ENCODE assay signal across 1 cellular context in the genomic region with DNA sequence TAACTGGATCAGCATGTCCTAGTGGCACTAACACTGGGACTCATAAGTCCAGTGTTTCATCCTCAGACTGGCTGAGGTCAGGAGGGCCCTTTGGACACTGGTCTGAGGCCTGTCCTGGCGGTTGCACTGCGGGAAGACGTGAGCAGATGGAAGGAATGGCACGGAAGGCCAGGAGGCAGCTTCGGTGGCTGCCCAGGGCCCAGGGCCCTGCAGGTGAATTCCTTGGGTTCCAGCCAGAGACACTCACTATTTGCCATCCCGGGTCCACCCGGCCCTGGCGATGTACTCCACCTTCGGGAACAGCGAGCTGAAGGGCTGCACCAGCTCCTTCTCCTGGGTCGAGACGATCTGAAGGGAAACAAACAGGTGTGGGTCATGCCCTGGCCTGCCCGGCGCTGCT.
TF ChIP-seq lines count a peak whose summit lies in the region.

No MANE protein-coding gene starts in this region.

TF ChIP-seq in IMR-90, 13 proteins besides CTCF, POLR2A, EP300 and RAD21:
- TF ChIP-seq CEBPB (IDR thresholded peaks at IDR 0.05; ENCODE audit: low read depth, low read length), result no peak
- no peak for TF ChIP-seq NFE2L2 (IDR thresholded peaks at IDR 0.05; ENCODE audit: low read depth, low read length)
- no peak for TF ChIP-seq BHLHE40 (IDR thresholded peaks at IDR 0.05; ENCODE audit: low read depth, low read length)
- TF ChIP-seq RFX5 (IDR thresholded peaks at IDR 0.05; ENCODE audit: low read depth, low read length), result no peak
- no peak for TF ChIP-seq ELK1 (IDR thresholded peaks at IDR 0.05; ENCODE audit: borderline replicate concordance, low read depth, low read length)
- TF ChIP-seq MXI1 (IDR thresholded peaks at IDR 0.05; ENCODE audit: borderline replicate concordance, low read depth, low read length), result no peak
- no peak for TF ChIP-seq MAZ (IDR thresholded peaks at IDR 0.05; ENCODE audit: borderline replicate concordance, low read depth, low read length)
- no peak for TF ChIP-seq MAFK (IDR thresholded peaks at IDR 0.05; ENCODE audit: low read depth, low read length)
- no peak for TF ChIP-seq SMC3 (IDR thresholded peaks at IDR 0.05; ENCODE audit: low read depth, low read length)
- TF ChIP-seq FOS (IDR thresholded peaks at IDR 0.05; ENCODE audit: low read depth, low read length), result no peak
- TF ChIP-seq, protein P1, sequence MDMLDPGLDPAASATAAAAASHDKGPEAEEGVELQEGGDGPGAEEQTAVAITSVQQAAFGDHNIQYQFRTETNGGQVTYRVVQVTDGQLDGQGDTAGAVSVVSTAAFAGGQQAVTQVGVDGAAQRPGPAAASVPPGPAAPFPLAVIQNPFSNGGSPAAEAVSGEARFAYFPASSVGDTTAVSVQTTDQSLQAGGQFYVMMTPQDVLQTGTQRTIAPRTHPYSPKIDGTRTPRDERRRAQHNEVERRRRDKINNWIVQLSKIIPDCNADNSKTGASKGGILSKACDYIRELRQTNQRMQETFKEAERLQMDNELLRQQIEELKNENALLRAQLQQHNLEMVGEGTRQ (IDR thresholded peaks at IDR 0.05; ENCODE audit: low read depth, low read length), result no peak
- TF ChIP-seq RCOR1 (IDR thresholded peaks at IDR 0.05; ENCODE audit: insufficient replicate concordance, low read length), result no peak
- TF ChIP-seq CHD1 (IDR thresholded peaks at IDR 0.05; ENCODE audit: low read depth, low read length), result no peak
